In the genomic region with DNA sequence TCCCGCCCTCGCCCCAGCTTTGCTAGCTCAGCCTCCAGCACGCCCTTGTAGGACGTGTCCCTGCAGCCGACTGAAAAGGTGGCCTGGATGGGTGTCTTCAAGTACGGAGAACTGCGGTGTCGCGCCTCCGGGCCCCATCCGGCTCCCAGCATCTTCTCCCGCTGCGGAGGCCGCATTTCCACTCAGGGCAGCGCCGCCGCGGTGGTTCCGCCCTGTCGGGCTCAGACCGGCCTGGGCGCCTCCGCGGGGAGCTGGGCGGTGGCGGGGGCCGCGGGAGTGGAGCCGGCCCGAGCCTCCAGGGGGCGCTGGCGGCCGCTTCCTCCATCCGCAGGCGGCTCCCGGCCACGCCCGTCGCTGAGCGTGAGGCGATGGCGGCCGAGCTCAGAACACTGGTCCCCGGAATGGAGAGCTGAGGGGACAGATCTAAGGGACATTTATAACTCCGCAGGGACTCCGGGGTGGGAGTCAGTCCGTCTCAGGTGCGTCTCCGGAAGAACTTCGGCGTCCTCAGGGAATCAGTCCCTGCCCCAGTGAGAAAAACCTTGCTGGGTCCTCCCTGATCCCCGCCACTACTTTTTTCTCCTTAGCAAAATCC, we compare ENCODE assay signal across 8 cellular contexts. TPM values are rescaled to one million over a fixed set of nuclear protein-coding genes. Genes with fewer than 3 reads are reported as not detected.
DNase-seq lines count a peak whose midpoint lies in the region; ATAC-seq and TF ChIP-seq lines count a peak whose summit lies in the region.

No MANE protein-coding gene starts in this region.

- no peak for TF ChIP-seq POLR2A in right lobe of liver (IDR thresholded peaks at IDR 0.05)

- peaks cover 2% of the 10 kb centered on the region for H3K27me3 Mint-ChIP-seq in activated CD4-positive, alpha-beta T cell treated with anti-CD3 and anti-CD28 coated beads for 36 hours
- no peaks in the 10 kb centered on the region for H3K27me3 Mint-ChIP-seq in dendritic cell treated with granulocyte-macrophage colony-stimulating factor and Interleukin-4, amounts not matched to agents 40 ng/mL and 50 ng/mL, for 4 days

- H3K9me3 Mint-ChIP-seq in activated CD4-positive, alpha-beta T cell treated with anti-CD3 and anti-CD28 coated beads for 36 hours (ENCODE audit: low read depth) = peaks cover 2% of the 10 kb centered on the region
- H3K9me3 Mint-ChIP-seq in dendritic cell treated with granulocyte-macrophage colony-stimulating factor and Interleukin-4, amounts not matched to agents 40 ng/mL and 50 ng/mL, for 4 days = peaks cover 13% of the 10 kb centered on the region

- no peak overlapping the region for H3K27ac ChIP-seq in right lobe of liver

- peak overlapping the region; percentile 72 for H3K27ac Mint-ChIP-seq in activated CD4-positive, alpha-beta T cell treated with anti-CD3 and anti-CD28 coated beads for 36 hours
- peak overlapping the region; percentile 87 for H3K27ac Mint-ChIP-seq in dendritic cell treated with granulocyte-macrophage colony-stimulating factor and Interleukin-4, amounts not matched to agents 40 ng/mL and 50 ng/mL, for 4 days

- TF ChIP-seq CTCF in right lobe of liver (IDR thresholded peaks at IDR 0.05) = peak; percentile 41 to 72 (median 48)

- ATAC-seq in HG02642 (IDR thresholded peaks at IDR 0.05; ENCODE audit: poor library complexity, unreplicated experiment) (peak; percentile 84), right lobe of liver (peak; percentile 89 to 100 (median 94))
- peak; percentile 94 for ATAC-seq in activated CD4-positive, alpha-beta T cell treated with anti-CD3 and anti-CD28 coated beads for 36 hours

- no peaks in the 10 kb centered on the region for H3K36me3 ChIP-seq in right lobe of liver

- no peaks in the 10 kb centered on the region for H3K27me3 ChIP-seq in right lobe of liver

- intact Hi-C loops in activated CD4-positive, alpha-beta T cell treated with anti-CD3 and anti-CD28 coated beads for 36 hours (cut with DNase I, micrococcal nuclease) = loop anchor here (1.0 to 2.0 kb wide), 4 partner anchors 25 to 183 kb away; a partner anchor contains a TSS
- intact Hi-C loops in dendritic cell treated with granulocyte-macrophage colony-stimulating factor and Interleukin-4, amounts not matched to agents 40 ng/mL and 50 ng/mL, for 4 days (cut with micrococcal nuclease) = no loop called here
- intact Hi-C loops in right lobe of liver (cut with DNase I) = no loop called here

- H3K4me3 Mint-ChIP-seq in activated CD4-positive, alpha-beta T cell treated with anti-CD3 and anti-CD28 coated beads for 36 hours = peak overlapping the region; percentile 74
- H3K4me3 Mint-ChIP-seq in dendritic cell treated with granulocyte-macrophage colony-stimulating factor and Interleukin-4, amounts not matched to agents 40 ng/mL and 50 ng/mL, for 4 days = peak overlapping the region; percentile 70

- peak overlapping the region in 2 of 3 donors; percentile 14 to 41 for H3K4me3 ChIP-seq in right lobe of liver

- no peaks in the 10 kb centered on the region for H3K4me1 ChIP-seq in right lobe of liver

- CTCF ChIA-PET in activated CD4-positive, alpha-beta T cell treated with anti-CD3 and anti-CD28 coated beads for 36 hours (lab: Charles Lee) = interaction anchor here (0.6 to 2.9 kb wide), 52 partner anchors 8 to 946 kb away, joined by 3 to 24 read pairs (median 4); a partner anchor contains a TSS

- WGBS in right lobe of liver (ENCODE audit: insufficient coverage, low coverage, low lambda C conversion rate, missing lambda C conversion rate) = 0% methylated on average over 2 of the region's 52 CpGs

- no peaks in the 10 kb centered on the region for H3K9me3 ChIP-seq in right lobe of liver

- peaks cover 8% of the 10 kb centered on the region for H3K4me1 Mint-ChIP-seq in activated CD4-positive, alpha-beta T cell treated with anti-CD3 and anti-CD28 coated beads for 36 hours
- peaks cover 18% of the 10 kb centered on the region for H3K4me1 Mint-ChIP-seq in dendritic cell treated with granulocyte-macrophage colony-stimulating factor and Interleukin-4, amounts not matched to agents 40 ng/mL and 50 ng/mL, for 4 days (ENCODE audit: low read depth)

- H3K36me3 Mint-ChIP-seq in activated CD4-positive, alpha-beta T cell treated with anti-CD3 and anti-CD28 coated beads for 36 hours (ENCODE audit: low read depth) = no peaks in the 10 kb centered on the region
- peaks cover 8% of the 10 kb centered on the region for H3K36me3 Mint-ChIP-seq in dendritic cell treated with granulocyte-macrophage colony-stimulating factor and Interleukin-4, amounts not matched to agents 40 ng/mL and 50 ng/mL, for 4 days (ENCODE audit: low read depth)

- POLR2A ChIA-PET in activated CD4-positive, alpha-beta T cell treated with anti-CD3 and anti-CD28 coated beads for 36 hours (lab: Charles Lee) = interaction anchor here (0.6 to 1.2 kb wide), 4 partner anchors 35 to 211 kb away, joined by 3 to 8 read pairs (median 4); a partner anchor contains a TSS

- DNase-seq in DMS153 treated with DMSO at 0.1 percent for 48 hours (lab: John Stamatoyannopoulos, UW; ENCODE audit: unreplicated experiment) (peak; percentile 43), DMS153 (lab: John Stamatoyannopoulos, UW) (no peak), NCI-H1694 treated with DMSO at 0.1 percent for 48 hours (lab: John Stamatoyannopoulos, UW) (peak; percentile 44), right lobe of liver (peak; percentile 58 to 81 (median 70))
- DNase-seq in activated CD4-positive, alpha-beta T cell treated with anti-CD3 and anti-CD28 coated beads for 36 hours = peak; percentile 93
- DNase-seq in stimulated activated CD4-positive, alpha-beta T cell treated with anti-CD3 and anti-CD28 coated beads, TNF-alpha, amount 100 ng/mL, for 24 hours (ENCODE audit: low read depth in 3 of 3) = peak; percentile 65 to 86 (median 76)

RNA-seq across cellular contexts. Expression of a gene that starts 13.6 kb away (rescaled TPM):
- total RNA-seq in activated CD4-positive, alpha-beta T cell treated with anti-CD3 and anti-CD28 coated beads for 36 hours = not detected
- total RNA-seq in right lobe of liver = not detected

RNA-seq across cellular contexts. Expression of a gene that starts 25.2 kb away (rescaled TPM):
- 10 to 100 TPM; 20.8 to 21.8 TPM for total RNA-seq in activated CD4-positive, alpha-beta T cell treated with anti-CD3 and anti-CD28 coated beads for 36 hours
- 10 to 100 TPM in 3 of 6 experiments, 1 to 10 TPM in 3; 7.5 to 14.2 (median 11.4) TPM for total RNA-seq in right lobe of liver

RNA-seq across cellular contexts. Expression of a gene that starts 39.6 kb away (rescaled TPM):
- 10 to 100 TPM; 12.8 to 21.4 TPM for total RNA-seq in activated CD4-positive, alpha-beta T cell treated with anti-CD3 and anti-CD28 coated beads for 36 hours
- total RNA-seq in right lobe of liver = 1 to 10 TPM; 1.5 to 5.8 (median 4.3) TPM

RNA-seq across cellular contexts. Expression of a gene that starts 39.7 kb away (rescaled TPM):
- 10 to 100 TPM; 12.7 to 16.2 TPM for total RNA-seq in activated CD4-positive, alpha-beta T cell treated with anti-CD3 and anti-CD28 coated beads for 36 hours
- total RNA-seq in right lobe of liver = 1 to 10 TPM; 3.8 to 5.5 (median 4.4) TPM

Comparison
In these comparisons a context has a peak if more than half of its experiments do, and no peak if none do; other contexts are left out.
1. intact Hi-C loops: an anchor here in activated CD4-positive, alpha-beta T cell treated with anti-CD3 and anti-CD28 coated beads for 36 hours (1.0 to 2.0 kb wide); none called in dendritic cell treated with granulocyte-macrophage colony-stimulating factor and Interleukin-4, amounts not matched to agents 40 ng/mL and 50 ng/mL, for 4 days and right lobe of liver.